ENCODE assay signal across 1 cellular context in the genomic region with DNA sequence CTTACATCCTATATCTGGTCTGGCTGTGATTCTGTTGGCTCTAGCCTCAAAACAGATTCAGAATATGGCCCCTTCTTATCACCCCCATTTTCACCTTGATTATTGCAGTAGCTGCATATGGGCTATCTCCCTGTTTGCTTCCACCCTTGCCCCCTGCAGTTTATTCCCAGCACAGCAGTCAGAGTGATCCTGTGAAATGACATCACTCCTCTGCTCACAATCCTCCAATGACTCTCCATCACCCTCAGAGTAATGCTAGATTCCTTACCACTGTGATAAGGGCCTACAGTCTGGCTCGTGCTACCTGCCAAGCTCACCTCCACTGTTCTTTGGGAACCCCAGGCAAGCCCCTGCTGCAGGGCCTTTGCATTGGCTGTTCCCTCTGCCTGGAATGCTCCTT.
TF ChIP-seq lines count a peak whose summit lies in the region.

No MANE protein-coding gene starts in this region.

TF ChIP-seq in HEK293, 187 proteins besides CTCF, POLR2A, EP300 and RAD21 (continued from another document):
- TF ChIP-seq ZNF664 (tag by site-specific recombination; IDR thresholded peaks at IDR 0.05): no peak
- TF ChIP-seq ZNF629 (tag by site-specific recombination; IDR thresholded peaks at IDR 0.05): peak; percentile 89
- no peak for TF ChIP-seq KLF10 (tag by site-specific recombination; IDR thresholded peaks at IDR 0.05)
- no peak for TF ChIP-seq SALL2 (tag by site-specific recombination; IDR thresholded peaks at IDR 0.05; ENCODE audit: borderline replicate concordance)
- TF ChIP-seq, protein P1, sequence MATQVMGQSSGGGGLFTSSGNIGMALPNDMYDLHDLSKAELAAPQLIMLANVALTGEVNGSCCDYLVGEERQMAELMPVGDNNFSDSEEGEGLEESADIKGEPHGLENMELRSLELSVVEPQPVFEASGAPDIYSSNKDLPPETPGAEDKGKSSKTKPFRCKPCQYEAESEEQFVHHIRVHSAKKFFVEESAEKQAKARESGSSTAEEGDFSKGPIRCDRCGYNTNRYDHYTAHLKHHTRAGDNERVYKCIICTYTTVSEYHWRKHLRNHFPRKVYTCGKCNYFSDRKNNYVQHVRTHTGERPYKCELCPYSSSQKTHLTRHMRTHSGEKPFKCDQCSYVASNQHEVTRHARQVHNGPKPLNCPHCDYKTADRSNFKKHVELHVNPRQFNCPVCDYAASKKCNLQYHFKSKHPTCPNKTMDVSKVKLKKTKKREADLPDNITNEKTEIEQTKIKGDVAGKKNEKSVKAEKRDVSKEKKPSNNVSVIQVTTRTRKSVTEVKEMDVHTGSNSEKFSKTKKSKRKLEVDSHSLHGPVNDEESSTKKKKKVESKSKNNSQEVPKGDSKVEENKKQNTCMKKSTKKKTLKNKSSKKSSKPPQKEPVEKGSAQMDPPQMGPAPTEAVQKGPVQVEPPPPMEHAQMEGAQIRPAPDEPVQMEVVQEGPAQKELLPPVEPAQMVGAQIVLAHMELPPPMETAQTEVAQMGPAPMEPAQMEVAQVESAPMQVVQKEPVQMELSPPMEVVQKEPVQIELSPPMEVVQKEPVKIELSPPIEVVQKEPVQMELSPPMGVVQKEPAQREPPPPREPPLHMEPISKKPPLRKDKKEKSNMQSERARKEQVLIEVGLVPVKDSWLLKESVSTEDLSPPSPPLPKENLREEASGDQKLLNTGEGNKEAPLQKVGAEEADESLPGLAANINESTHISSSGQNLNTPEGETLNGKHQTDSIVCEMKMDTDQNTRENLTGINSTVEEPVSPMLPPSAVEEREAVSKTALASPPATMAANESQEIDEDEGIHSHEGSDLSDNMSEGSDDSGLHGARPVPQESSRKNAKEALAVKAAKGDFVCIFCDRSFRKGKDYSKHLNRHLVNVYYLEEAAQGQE (tag by site-specific recombination; IDR thresholded peaks at IDR 0.05): no peak
- TF ChIP-seq ZNF138 (tag by site-specific recombination; IDR thresholded peaks at IDR 0.05; ENCODE audit: borderline replicate concordance): no peak
- TF ChIP-seq GLIS1 (tag by site-specific recombination; IDR thresholded peaks at IDR 0.05): peak; percentile 79
- no peak for TF ChIP-seq ZNF121 (tag by site-specific recombination; IDR thresholded peaks at IDR 0.05)
- TF ChIP-seq ZNF747 (tag by site-specific recombination; IDR thresholded peaks at IDR 0.05): no peak
- no peak for TF ChIP-seq GLI2 (tag by site-specific recombination; IDR thresholded peaks at IDR 0.05; ENCODE audit: borderline replicate concordance, low read depth)
- TF ChIP-seq ZNF791 (tag by site-specific recombination; IDR thresholded peaks at IDR 0.05): no peak
- TF ChIP-seq ZBTB17 (tag by site-specific recombination; IDR thresholded peaks at IDR 0.05): peak; percentile 58; the same call in 1 of the 2 replicates
- no peak for TF ChIP-seq PRDM1 (tag by site-specific recombination; IDR thresholded peaks at IDR 0.05)
- TF ChIP-seq, protein P2, sequence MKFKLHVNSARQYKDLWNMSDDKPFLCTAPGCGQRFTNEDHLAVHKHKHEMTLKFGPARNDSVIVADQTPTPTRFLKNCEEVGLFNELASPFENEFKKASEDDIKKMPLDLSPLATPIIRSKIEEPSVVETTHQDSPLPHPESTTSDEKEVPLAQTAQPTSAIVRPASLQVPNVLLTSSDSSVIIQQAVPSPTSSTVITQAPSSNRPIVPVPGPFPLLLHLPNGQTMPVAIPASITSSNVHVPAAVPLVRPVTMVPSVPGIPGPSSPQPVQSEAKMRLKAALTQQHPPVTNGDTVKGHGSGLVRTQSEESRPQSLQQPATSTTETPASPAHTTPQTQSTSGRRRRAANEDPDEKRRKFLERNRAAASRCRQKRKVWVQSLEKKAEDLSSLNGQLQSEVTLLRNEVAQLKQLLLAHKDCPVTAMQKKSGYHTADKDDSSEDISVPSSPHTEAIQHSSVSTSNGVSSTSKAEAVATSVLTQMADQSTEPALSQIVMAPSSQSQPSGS (tag by site-specific recombination; IDR thresholded peaks at IDR 0.05; ENCODE audit: low read depth): peak; percentile 84
- TF ChIP-seq, protein P3, sequence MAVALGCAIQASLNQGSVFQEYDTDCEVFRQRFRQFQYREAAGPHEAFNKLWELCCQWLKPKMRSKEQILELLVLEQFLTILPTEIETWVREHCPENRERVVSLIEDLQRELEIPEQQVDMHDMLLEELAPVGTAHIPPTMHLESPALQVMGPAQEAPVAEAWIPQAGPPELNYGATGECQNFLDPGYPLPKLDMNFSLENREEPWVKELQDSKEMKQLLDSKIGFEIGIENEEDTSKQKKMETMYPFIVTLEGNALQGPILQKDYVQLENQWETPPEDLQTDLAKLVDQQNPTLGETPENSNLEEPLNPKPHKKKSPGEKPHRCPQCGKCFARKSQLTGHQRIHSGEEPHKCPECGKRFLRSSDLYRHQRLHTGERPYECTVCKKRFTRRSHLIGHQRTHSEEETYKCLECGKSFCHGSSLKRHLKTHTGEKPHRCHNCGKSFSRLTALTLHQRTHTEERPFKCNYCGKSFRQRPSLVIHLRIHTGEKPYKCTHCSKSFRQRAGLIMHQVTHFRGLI (tag by site-specific recombination; IDR thresholded peaks at IDR 0.05): no peak
- TF ChIP-seq ZNF133 (tag by site-specific recombination; IDR thresholded peaks at IDR 0.05): no peak
- TF ChIP-seq ZFP69B (tag by site-specific recombination; IDR thresholded peaks at IDR 0.05): no peak
- TF ChIP-seq ZBTB21 (tag by site-specific recombination; IDR thresholded peaks at IDR 0.05): peak; percentile 82
- no peak for TF ChIP-seq ZBTB6 (tag by site-specific recombination; IDR thresholded peaks at IDR 0.05)
- no peak for TF ChIP-seq KLF16 (tag by site-specific recombination; IDR thresholded peaks at IDR 0.05)
- no peak for TF ChIP-seq PRDM10 (tag by site-specific recombination; IDR thresholded peaks at IDR 0.05)
- no peak for TF ChIP-seq ZNF518A (tag by site-specific recombination; conservative IDR thresholded peaks at IDR 0.05; ENCODE audit: low read depth)
- TF ChIP-seq REPIN1 (tag by site-specific recombination; IDR thresholded peaks at IDR 0.05; ENCODE audit: low read depth): no peak
- TF ChIP-seq PBX3 (CRISPR knock-in tag; IDR thresholded peaks at IDR 0.05): no peak
- TF ChIP-seq ZNF140 (tag by site-specific recombination; IDR thresholded peaks at IDR 0.05): no peak
- TF ChIP-seq ZNF600 (tag by site-specific recombination; IDR thresholded peaks at IDR 0.05): peak; percentile 73
- TF ChIP-seq, protein P4, sequence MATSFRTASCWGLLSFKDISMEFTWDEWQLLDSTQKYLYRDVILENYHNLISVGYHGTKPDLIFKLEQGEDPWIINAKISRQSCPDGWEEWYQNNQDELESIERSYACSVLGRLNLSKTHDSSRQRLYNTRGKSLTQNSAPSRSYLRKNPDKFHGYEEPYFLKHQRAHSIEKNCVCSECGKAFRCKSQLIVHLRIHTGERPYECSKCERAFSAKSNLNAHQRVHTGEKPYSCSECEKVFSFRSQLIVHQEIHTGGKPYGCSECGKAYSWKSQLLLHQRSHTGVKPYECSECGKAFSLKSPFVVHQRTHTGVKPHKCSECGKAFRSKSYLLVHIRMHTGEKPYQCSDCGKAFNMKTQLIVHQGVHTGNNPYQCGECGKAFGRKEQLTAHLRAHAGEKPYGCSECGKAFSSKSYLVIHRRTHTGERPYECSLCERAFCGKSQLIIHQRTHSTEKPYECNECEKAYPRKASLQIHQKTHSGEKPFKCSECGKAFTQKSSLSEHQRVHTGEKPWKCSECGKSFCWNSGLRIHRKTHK (tag by site-specific recombination; IDR thresholded peaks at IDR 0.05): no peak
- no peak for TF ChIP-seq ZNF670 (tag by site-specific recombination; IDR thresholded peaks at IDR 0.05; ENCODE audit: low read depth)
- no peak for TF ChIP-seq ZNF488 (tag by site-specific recombination; IDR thresholded peaks at IDR 0.05)
